In the genomic region with DNA sequence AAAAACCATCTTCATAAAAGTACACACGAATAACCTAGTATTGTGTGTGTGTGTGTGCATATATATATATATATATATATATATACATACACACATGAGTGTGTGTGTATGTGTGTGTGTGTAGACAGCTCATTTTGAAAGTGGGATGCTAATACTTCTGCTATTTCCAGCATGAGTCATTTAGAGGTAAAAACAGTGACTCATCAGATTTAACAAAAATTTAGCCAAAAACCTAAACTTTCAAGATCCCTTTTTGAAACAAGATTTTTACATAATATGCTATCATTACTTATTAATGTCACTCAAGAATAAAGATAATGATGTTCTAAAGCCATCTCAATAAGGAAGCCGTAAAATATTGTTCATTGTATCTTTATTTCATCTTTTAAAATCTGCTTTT, we compare ENCODE assay signal across 1 cellular context.
TF ChIP-seq lines count a peak whose summit lies in the region.

No MANE protein-coding gene starts in this region.

TF ChIP-seq in GM12878, 131 proteins besides CTCF, POLR2A, EP300 and RAD21 (continued from another document):
- TF ChIP-seq, protein P1, sequence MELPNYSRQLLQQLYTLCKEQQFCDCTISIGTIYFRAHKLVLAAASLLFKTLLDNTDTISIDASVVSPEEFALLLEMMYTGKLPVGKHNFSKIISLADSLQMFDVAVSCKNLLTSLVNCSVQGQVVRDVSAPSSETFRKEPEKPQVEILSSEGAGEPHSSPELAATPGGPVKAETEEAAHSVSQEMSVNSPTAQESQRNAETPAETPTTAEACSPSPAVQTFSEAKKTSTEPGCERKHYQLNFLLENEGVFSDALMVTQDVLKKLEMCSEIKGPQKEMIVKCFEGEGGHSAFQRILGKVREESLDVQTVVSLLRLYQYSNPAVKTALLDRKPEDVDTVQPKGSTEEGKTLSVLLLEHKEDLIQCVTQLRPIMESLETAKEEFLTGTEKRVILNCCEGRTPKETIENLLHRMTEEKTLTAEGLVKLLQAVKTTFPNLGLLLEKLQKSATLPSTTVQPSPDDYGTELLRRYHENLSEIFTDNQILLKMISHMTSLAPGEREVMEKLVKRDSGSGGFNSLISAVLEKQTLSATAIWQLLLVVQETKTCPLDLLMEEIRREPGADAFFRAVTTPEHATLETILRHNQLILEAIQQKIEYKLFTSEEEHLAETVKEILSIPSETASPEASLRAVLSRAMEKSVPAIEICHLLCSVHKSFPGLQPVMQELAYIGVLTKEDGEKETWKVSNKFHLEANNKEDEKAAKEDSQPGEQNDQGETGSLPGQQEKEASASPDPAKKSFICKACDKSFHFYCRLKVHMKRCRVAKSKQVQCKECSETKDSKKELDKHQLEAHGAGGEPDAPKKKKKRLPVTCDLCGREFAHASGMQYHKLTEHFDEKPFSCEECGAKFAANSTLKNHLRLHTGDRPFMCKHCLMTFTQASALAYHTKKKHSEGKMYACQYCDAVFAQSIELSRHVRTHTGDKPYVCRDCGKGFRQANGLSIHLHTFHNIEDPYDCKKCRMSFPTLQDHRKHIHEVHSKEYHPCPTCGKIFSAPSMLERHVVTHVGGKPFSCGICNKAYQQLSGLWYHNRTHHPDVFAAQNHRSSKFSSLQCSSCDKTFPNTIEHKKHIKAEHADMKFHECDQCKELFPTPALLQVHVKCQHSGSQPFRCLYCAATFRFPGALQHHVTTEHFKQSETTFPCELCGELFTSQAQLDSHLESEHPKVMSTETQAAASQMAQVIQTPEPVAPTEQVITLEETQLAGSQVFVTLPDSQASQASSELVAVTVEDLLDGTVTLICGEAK (IDR thresholded peaks at IDR 0.05; ENCODE audit: borderline replicate concordance) = no peak
- TF ChIP-seq SUPT20H (IDR thresholded peaks at IDR 0.05; ENCODE audit: borderline replicate concordance, control insufficient read depth, low read depth, low read length) (no peak), CREM (IDR thresholded peaks at IDR 0.05; ENCODE audit: low read depth) (peak; percentile 83), SIN3A (IDR thresholded peaks at IDR 0.05; ENCODE audit: low read depth, low read length) (no peak), NFYA (IDR thresholded peaks at IDR 0.05; ENCODE audit: borderline replicate concordance, low read depth, low read length) (no peak), EED (IDR thresholded peaks at IDR 0.05; ENCODE audit: low read depth) (no peak), NFXL1 (IDR thresholded peaks at IDR 0.05; ENCODE audit: borderline replicate concordance) (no peak), TCF7 (IDR thresholded peaks at IDR 0.05; ENCODE audit: borderline replicate concordance) (no peak), FOXM1 (IDR thresholded peaks at IDR 0.05; ENCODE audit: low read depth, low read length) (peak; percentile 79; the same call in 1 of the 2 replicates), JUNB (IDR thresholded peaks at IDR 0.05) (peak; percentile 98), SREBF2 (IDR thresholded peaks at IDR 0.05; ENCODE audit: low read length) (no peak), GABPA (IDR thresholded peaks at IDR 0.05; ENCODE audit: low read depth) (peak; percentile 73), IRF4 (IDR thresholded peaks at IDR 0.05; ENCODE audit: low read depth, low read length) (peak; percentile 78), ZNF207 (IDR thresholded peaks at IDR 0.05; ENCODE audit: borderline replicate concordance) (no peak), CHD1 (IDR thresholded peaks at IDR 0.05; ENCODE audit: low read depth, low read length) (no peak), FOXK2 (IDR thresholded peaks at IDR 0.05) (no peak), RBBP5 (conservative IDR thresholded peaks at IDR 0.05) (no peak), ZZZ3 (IDR thresholded peaks at IDR 0.05; ENCODE audit: control insufficient read depth, insufficient read length, low read depth) (no peak), BRCA1 (IDR thresholded peaks at IDR 0.05; ENCODE audit: low read depth, low read length) (no peak), BHLHE40 (IDR thresholded peaks at IDR 0.05; ENCODE audit: borderline replicate concordance in 1 of 2, low read depth in 2 of 2, low read length in 1 of 2) (no peak), STAT3 (IDR thresholded peaks at IDR 0.05; ENCODE audit: low read depth, low read length) (no peak), BACH1 (IDR thresholded peaks at IDR 0.05; ENCODE audit: borderline replicate concordance) (peak; percentile 93), ZBED1 (IDR thresholded peaks at IDR 0.05; ENCODE audit: borderline replicate concordance) (peak; percentile 83; the same call in 1 of the 2 replicates), POLR2AphosphoS2 (IDR thresholded peaks at IDR 0.05; ENCODE audit: low read depth, low read length) (no peak)
- TF ChIP-seq, protein P2, sequence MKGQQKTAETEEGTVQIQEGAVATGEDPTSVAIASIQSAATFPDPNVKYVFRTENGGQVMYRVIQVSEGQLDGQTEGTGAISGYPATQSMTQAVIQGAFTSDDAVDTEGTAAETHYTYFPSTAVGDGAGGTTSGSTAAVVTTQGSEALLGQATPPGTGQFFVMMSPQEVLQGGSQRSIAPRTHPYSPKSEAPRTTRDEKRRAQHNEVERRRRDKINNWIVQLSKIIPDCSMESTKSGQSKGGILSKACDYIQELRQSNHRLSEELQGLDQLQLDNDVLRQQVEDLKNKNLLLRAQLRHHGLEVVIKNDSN (IDR thresholded peaks at IDR 0.05; ENCODE audit: borderline replicate concordance, extremely low read length, insufficient read depth, low read depth, low read length) = no peak
- TF ChIP-seq, protein P3, sequence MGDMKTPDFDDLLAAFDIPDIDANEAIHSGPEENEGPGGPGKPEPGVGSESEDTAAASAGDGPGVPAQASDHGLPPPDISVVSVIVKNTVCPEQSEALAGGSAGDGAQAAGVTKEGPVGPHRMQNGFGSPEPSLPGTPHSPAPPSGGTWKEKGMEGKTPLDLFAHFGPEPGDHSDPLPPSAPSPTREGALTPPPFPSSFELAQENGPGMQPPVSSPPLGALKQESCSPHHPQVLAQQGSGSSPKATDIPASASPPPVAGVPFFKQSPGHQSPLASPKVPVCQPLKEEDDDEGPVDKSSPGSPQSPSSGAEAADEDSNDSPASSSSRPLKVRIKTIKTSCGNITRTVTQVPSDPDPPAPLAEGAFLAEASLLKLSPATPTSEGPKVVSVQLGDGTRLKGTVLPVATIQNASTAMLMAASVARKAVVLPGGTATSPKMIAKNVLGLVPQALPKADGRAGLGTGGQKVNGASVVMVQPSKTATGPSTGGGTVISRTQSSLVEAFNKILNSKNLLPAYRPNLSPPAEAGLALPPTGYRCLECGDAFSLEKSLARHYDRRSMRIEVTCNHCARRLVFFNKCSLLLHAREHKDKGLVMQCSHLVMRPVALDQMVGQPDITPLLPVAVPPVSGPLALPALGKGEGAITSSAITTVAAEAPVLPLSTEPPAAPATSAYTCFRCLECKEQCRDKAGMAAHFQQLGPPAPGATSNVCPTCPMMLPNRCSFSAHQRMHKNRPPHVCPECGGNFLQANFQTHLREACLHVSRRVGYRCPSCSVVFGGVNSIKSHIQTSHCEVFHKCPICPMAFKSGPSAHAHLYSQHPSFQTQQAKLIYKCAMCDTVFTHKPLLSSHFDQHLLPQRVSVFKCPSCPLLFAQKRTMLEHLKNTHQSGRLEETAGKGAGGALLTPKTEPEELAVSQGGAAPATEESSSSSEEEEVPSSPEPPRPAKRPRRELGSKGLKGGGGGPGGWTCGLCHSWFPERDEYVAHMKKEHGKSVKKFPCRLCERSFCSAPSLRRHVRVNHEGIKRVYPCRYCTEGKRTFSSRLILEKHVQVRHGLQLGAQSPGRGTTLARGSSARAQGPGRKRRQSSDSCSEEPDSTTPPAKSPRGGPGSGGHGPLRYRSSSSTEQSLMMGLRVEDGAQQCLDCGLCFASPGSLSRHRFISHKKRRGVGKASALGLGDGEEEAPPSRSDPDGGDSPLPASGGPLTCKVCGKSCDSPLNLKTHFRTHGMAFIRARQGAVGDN (IDR thresholded peaks at IDR 0.05) = no peak
- TF ChIP-seq, protein P4, sequence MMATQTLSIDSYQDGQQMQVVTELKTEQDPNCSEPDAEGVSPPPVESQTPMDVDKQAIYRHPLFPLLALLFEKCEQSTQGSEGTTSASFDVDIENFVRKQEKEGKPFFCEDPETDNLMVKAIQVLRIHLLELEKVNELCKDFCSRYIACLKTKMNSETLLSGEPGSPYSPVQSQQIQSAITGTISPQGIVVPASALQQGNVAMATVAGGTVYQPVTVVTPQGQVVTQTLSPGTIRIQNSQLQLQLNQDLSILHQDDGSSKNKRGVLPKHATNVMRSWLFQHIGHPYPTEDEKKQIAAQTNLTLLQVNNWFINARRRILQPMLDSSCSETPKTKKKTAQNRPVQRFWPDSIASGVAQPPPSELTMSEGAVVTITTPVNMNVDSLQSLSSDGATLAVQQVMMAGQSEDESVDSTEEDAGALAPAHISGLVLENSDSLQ (IDR thresholded peaks at IDR 0.05) = peak; percentile 30; the same call in 1 of the 2 replicates
- TF ChIP-seq, protein P5, sequence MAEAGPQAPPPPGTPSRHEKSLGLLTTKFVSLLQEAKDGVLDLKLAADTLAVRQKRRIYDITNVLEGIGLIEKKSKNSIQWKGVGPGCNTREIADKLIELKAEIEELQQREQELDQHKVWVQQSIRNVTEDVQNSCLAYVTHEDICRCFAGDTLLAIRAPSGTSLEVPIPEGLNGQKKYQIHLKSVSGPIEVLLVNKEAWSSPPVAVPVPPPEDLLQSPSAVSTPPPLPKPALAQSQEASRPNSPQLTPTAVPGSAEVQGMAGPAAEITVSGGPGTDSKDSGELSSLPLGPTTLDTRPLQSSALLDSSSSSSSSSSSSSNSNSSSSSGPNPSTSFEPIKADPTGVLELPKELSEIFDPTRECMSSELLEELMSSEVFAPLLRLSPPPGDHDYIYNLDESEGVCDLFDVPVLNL (IDR thresholded peaks at IDR 0.05; ENCODE audit: low read depth, low read length) = no peak
- TF ChIP-seq, protein P6, sequence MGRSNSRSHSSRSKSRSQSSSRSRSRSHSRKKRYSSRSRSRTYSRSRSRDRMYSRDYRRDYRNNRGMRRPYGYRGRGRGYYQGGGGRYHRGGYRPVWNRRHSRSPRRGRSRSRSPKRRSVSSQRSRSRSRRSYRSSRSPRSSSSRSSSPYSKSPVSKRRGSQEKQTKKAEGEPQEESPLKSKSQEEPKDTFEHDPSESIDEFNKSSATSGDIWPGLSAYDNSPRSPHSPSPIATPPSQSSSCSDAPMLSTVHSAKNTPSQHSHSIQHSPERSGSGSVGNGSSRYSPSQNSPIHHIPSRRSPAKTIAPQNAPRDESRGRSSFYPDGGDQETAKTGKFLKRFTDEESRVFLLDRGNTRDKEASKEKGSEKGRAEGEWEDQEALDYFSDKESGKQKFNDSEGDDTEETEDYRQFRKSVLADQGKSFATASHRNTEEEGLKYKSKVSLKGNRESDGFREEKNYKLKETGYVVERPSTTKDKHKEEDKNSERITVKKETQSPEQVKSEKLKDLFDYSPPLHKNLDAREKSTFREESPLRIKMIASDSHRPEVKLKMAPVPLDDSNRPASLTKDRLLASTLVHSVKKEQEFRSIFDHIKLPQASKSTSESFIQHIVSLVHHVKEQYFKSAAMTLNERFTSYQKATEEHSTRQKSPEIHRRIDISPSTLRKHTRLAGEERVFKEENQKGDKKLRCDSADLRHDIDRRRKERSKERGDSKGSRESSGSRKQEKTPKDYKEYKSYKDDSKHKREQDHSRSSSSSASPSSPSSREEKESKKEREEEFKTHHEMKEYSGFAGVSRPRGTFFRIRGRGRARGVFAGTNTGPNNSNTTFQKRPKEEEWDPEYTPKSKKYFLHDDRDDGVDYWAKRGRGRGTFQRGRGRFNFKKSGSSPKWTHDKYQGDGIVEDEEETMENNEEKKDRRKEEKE (IDR thresholded peaks at IDR 0.05) = no peak
- TF ChIP-seq, protein P7, sequence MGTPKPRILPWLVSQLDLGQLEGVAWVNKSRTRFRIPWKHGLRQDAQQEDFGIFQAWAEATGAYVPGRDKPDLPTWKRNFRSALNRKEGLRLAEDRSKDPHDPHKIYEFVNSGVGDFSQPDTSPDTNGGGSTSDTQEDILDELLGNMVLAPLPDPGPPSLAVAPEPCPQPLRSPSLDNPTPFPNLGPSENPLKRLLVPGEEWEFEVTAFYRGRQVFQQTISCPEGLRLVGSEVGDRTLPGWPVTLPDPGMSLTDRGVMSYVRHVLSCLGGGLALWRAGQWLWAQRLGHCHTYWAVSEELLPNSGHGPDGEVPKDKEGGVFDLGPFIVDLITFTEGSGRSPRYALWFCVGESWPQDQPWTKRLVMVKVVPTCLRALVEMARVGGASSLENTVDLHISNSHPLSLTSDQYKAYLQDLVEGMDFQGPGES (IDR thresholded peaks at IDR 0.05) = no peak
- TF ChIP-seq, protein P8, sequence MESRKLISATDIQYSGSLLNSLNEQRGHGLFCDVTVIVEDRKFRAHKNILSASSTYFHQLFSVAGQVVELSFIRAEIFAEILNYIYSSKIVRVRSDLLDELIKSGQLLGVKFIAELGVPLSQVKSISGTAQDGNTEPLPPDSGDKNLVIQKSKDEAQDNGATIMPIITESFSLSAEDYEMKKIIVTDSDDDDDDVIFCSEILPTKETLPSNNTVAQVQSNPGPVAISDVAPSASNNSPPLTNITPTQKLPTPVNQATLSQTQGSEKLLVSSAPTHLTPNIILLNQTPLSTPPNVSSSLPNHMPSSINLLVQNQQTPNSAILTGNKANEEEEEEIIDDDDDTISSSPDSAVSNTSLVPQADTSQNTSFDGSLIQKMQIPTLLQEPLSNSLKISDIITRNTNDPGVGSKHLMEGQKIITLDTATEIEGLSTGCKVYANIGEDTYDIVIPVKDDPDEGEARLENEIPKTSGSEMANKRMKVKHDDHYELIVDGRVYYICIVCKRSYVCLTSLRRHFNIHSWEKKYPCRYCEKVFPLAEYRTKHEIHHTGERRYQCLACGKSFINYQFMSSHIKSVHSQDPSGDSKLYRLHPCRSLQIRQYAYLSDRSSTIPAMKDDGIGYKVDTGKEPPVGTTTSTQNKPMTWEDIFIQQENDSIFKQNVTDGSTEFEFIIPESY (IDR thresholded peaks at IDR 0.05) = no peak
- TF ChIP-seq, protein P9, sequence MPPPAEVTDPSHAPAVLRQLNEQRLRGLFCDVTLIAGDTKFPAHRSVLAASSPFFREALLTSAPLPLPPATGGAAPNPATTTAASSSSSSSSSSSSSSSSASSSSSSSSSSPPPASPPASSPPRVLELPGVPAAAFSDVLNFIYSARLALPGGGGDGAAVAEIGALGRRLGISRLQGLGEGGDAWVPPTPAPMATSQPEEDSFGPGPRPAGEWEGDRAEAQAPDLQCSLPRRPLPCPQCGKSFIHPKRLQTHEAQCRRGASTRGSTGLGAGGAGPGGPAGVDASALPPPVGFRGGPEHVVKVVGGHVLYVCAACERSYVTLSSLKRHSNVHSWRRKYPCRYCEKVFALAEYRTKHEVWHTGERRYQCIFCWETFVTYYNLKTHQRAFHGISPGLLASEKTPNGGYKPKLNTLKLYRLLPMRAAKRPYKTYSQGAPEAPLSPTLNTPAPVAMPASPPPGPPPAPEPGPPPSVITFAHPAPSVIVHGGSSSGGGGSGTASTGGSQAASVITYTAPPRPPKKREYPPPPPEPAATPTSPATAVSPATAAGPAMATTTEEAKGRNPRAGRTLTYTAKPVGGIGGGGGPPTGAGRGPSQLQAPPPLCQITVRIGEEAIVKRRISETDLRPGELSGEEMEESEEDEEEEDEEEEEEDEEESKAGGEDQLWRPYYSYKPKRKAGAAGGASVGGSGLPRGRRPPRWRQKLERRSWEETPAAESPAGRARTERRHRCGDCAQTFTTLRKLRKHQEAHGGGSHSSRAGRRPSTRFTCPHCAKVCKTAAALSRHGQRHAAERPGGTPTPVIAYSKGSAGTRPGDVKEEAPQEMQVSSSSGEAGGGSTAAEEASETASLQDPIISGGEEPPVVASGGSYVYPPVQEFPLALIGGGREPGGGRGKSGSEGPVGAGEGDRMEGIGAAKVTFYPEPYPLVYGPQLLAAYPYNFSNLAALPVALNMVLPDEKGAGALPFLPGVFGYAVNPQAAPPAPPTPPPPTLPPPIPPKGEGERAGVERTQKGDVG (CRISPR knock-in tag; IDR thresholded peaks at IDR 0.05) = no peak
